Comparison of ENCODE assay signal across 8 cellular contexts in the genomic region with DNA sequence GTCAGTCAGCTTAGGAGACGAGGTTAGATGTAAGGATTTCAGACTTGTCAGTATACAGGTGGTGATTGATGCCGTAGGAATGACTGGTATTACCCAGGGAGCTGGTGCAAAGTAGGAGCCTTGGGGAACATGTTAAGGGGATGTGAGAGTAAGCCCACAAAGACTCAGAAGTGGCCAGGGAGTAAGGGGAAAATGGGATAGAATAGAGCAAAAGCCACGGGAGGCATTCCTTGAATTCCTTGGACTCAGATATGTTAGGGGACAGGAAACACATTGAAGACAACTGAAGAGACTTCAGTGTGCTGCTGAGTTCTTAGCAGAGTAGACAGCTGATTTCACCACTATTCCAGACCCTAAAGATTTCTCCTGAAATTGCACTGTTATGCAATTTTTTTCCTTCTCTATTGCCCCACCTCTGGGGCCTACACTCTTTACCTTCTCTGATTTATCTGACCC. TPM values are rescaled to one million over a fixed set of nuclear protein-coding genes. Genes with fewer than 3 reads are reported as not detected.
DNase-seq lines count a peak whose midpoint lies in the region; ATAC-seq and TF ChIP-seq lines count a peak whose summit lies in the region.

No MANE protein-coding gene starts in this region.

- no peak for DNase-seq in activated CD4-positive, alpha-beta T cell treated with anti-CD3 and anti-CD28 coated beads for 36 hours
- no peak for DNase-seq in activated CD4-positive, alpha-beta T cell treated with anti-CD3 and anti-CD28 coated beads, Interleukin-2, amount 50 U/mL, for 4 hours
- DNase-seq in fibroblast of lung (ENCODE audit: low read depth in 2 of 2): peak; percentile 31 to 87
- peak; percentile 87 for DNase-seq in renal cortical epithelial cell (ENCODE audit: low read depth)
- no peak for DNase-seq in NK-92 (lab: John Stamatoyannopoulos, UW; ENCODE audit: unreplicated experiment)
- DNase-seq in hippocampal formation (lab: John Stamatoyannopoulos, UW): no peak

- POLR2A ChIA-PET in activated CD4-positive, alpha-beta T cell treated with anti-CD3 and anti-CD28 coated beads for 36 hours (lab: Charles Lee): interaction anchor here (0.7 to 4.3 kb wide), 4 partner anchors 9 to 33 kb away, joined by 3 to 24 read pairs (median 4); a partner anchor contains a TSS

- no peaks in the 10 kb centered on the region for H3K27me3 Mint-ChIP-seq in activated CD4-positive, alpha-beta T cell treated with anti-CD3 and anti-CD28 coated beads for 36 hours

- no peaks in the 10 kb centered on the region for H3K9me3 Mint-ChIP-seq in activated CD4-positive, alpha-beta T cell treated with anti-CD3 and anti-CD28 coated beads for 36 hours (ENCODE audit: low read depth)

- peaks cover 23% of the 10 kb centered on the region for H3K4me1 Mint-ChIP-seq in activated CD4-positive, alpha-beta T cell treated with anti-CD3 and anti-CD28 coated beads for 36 hours

- no peak for TF ChIP-seq CTCF in fibroblast of lung (conservative IDR thresholded peaks at IDR 0.05 in 1 of 2, IDR thresholded peaks at IDR 0.05 in 1 of 2; ENCODE audit: low read depth in 1 of 2, low read length in 2 of 2)

- H3K27ac ChIP-seq in fibroblast of lung (ENCODE audit: insufficient read depth, low read length): peak overlapping the region; percentile 89

- H3K27me3 ChIP-seq in fibroblast of lung (ENCODE audit: control insufficient read depth, insufficient read depth, low read length): no peaks in the 10 kb centered on the region

- no peak overlapping the region for H2AFZ ChIP-seq in fibroblast of lung (ENCODE audit: low read length)

- ATAC-seq in activated CD4-positive, alpha-beta T cell treated with anti-CD3 and anti-CD28 coated beads for 36 hours: no peak
- peak; percentile 13 for ATAC-seq in SK-N-SH treated with all-trans-retinoic acid at 6 μM for 48 hours
- no peak for ATAC-seq in GM19035 (IDR thresholded peaks at IDR 0.05; ENCODE audit: unreplicated experiment)

- peak overlapping the region; percentile 94 for H3K27ac Mint-ChIP-seq in activated CD4-positive, alpha-beta T cell treated with anti-CD3 and anti-CD28 coated beads for 36 hours

- H3K36me3 ChIP-seq in fibroblast of lung (ENCODE audit: control insufficient read depth, insufficient read depth, low read length): peaks cover 10% of the 10 kb centered on the region

- CTCF ChIA-PET in activated CD4-positive, alpha-beta T cell treated with anti-CD3 and anti-CD28 coated beads for 36 hours (lab: Charles Lee): interaction anchor here (0.7 to 1.9 kb wide), 7 partner anchors 27 to 1107 kb away, joined by 3 to 7 read pairs (median 4); a partner anchor contains a TSS

- H3K36me3 Mint-ChIP-seq in activated CD4-positive, alpha-beta T cell treated with anti-CD3 and anti-CD28 coated beads for 36 hours (ENCODE audit: low read depth): peaks cover 51% of the 10 kb centered on the region

- peak overlapping the region; percentile 90 for H3K4me2 ChIP-seq in fibroblast of lung (ENCODE audit: extremely low read depth, insufficient read depth, low read length)

- H3K9me3 ChIP-seq in fibroblast of lung (ENCODE audit: control insufficient read depth, insufficient read depth, low read depth, low read length): no peaks in the 10 kb centered on the region

- H3K9ac ChIP-seq in fibroblast of lung (ENCODE audit: insufficient read depth, low read length): no peak overlapping the region

- H3K4me3 ChIP-seq in fibroblast of lung (replicated peaks in 1 of 4; ENCODE audit: control extremely low read depth in 1 of 4, insufficient read depth in 1 of 4, low read depth in 3 of 4, low read length in 4 of 4): peak overlapping the region; percentile 44 to 83 (median 60)

- peak overlapping the region; percentile 95 for H3K4me3 Mint-ChIP-seq in activated CD4-positive, alpha-beta T cell treated with anti-CD3 and anti-CD28 coated beads for 36 hours

- peaks cover 24% of the 10 kb centered on the region for H3K4me1 ChIP-seq in fibroblast of lung (ENCODE audit: control insufficient read depth, extremely low read depth, insufficient read depth, low read length)

- H3K79me2 ChIP-seq in fibroblast of lung (ENCODE audit: control insufficient read depth, insufficient read depth, low read length): peaks cover 9% of the 10 kb centered on the region

- intact Hi-C loops in activated CD4-positive, alpha-beta T cell treated with anti-CD3 and anti-CD28 coated beads for 36 hours (cut with DNase I, micrococcal nuclease): loop anchor here in 1 of 2 experiments (1.0 to 2.0 kb wide), 2 partner anchors 33 to 70 kb away; a partner anchor contains a TSS

- H4K20me1 ChIP-seq in fibroblast of lung (ENCODE audit: control insufficient read depth, extremely low read depth, insufficient read depth, low read length): no peaks in the 10 kb centered on the region

TF ChIP-seq in SK-N-SH treated with all-trans-retinoic acid at 6 μM for 48 hours, 23 proteins besides CTCF, POLR2A, EP300 and RAD21:
- TF ChIP-seq PPARA (CRISPR knock-in tag; IDR thresholded peaks at IDR 0.05; ENCODE audit: borderline replicate concordance): no peak
- TF ChIP-seq ISL1 (CRISPR knock-in tag; IDR thresholded peaks at IDR 0.05): no peak
- TF ChIP-seq OSR1 (CRISPR knock-in tag; IDR thresholded peaks at IDR 0.05): no peak

RNA-seq across cellular contexts. Expression of a gene that starts 1.2 kb away (rescaled TPM):
- total RNA-seq in activated CD4-positive, alpha-beta T cell treated with anti-CD3 and anti-CD28 coated beads for 36 hours: 10 to 100 TPM; 55.0 to 82.1 TPM
- 37.5 and 121 TPM in 2 replicates for total RNA-seq in fibroblast of lung
- polyA plus RNA-seq in fibroblast of lung: 108 TPM in 2 replicates
- polyA plus RNA-seq in fibroblast of lung (2012): 75.5 and 94.2 TPM in 2 replicates
- polyA minus RNA-seq in fibroblast of lung (ENCODE audit: low replicate concordance): 17.6 and 35.0 TPM in 2 replicates
- 17.4 and 140 TPM in 2 replicates for total RNA-seq in renal cortical epithelial cell

RNA-seq across cellular contexts. Expression of a gene that starts 28.8 kb away (rescaled TPM):
- total RNA-seq in activated CD4-positive, alpha-beta T cell treated with anti-CD3 and anti-CD28 coated beads for 36 hours: 100 to 1,000 TPM; 358 to 496 TPM
- total RNA-seq in fibroblast of lung (200 and 231 TPM in 2 replicates), renal cortical epithelial cell (309 and 384 TPM in 2 replicates)
- polyA plus RNA-seq in fibroblast of lung: 142 and 163 TPM in 2 replicates
- 143 and 217 TPM in 2 replicates for polyA plus RNA-seq in fibroblast of lung (2012)
- 57.2 and 101 TPM in 2 replicates for polyA minus RNA-seq in fibroblast of lung (ENCODE audit: low replicate concordance)

RNA-seq across cellular contexts. Expression of a gene that starts 29.6 kb away (rescaled TPM):
- 10 to 100 TPM; 83.7 to 84.4 TPM for total RNA-seq in activated CD4-positive, alpha-beta T cell treated with anti-CD3 and anti-CD28 coated beads for 36 hours
- total RNA-seq in fibroblast of lung (80.4 and 82.7 TPM in 2 replicates), renal cortical epithelial cell (64.8 and 127 TPM in 2 replicates)
- polyA plus RNA-seq in fibroblast of lung: 87.1 and 101 TPM in 2 replicates
- 87.8 and 94.7 TPM in 2 replicates for polyA plus RNA-seq in fibroblast of lung (2012)
- 32.2 and 33.7 TPM in 2 replicates for polyA minus RNA-seq in fibroblast of lung (ENCODE audit: low replicate concordance)

RNA-seq across cellular contexts. Expression of a gene that starts 33.3 kb away (rescaled TPM):
- 10 to 100 TPM; 87.2 to 91.5 TPM for total RNA-seq in activated CD4-positive, alpha-beta T cell treated with anti-CD3 and anti-CD28 coated beads for 36 hours
- total RNA-seq in fibroblast of lung (124 and 137 TPM in 2 replicates), renal cortical epithelial cell (135 and 146 TPM in 2 replicates)
- 52.7 and 63.0 TPM in 2 replicates for polyA plus RNA-seq in fibroblast of lung
- polyA plus RNA-seq in fibroblast of lung (2012): 66.4 and 70.6 TPM in 2 replicates
- 9.4 and 15.1 TPM in 2 replicates for polyA minus RNA-seq in fibroblast of lung (ENCODE audit: low replicate concordance)

RNA-seq across cellular contexts. Expression of a gene that starts 39.4 kb away (rescaled TPM):
- under 1 TPM; 0.11 TPM for total RNA-seq in activated CD4-positive, alpha-beta T cell treated with anti-CD3 and anti-CD28 coated beads for 36 hours
- total RNA-seq in fibroblast of lung (not detected in 2 replicates), renal cortical epithelial cell (not detected in 2 replicates)
- polyA plus RNA-seq in fibroblast of lung: 0.09 TPM in 1 of 2 replicates, not detected in the other
- 0.12 TPM in 1 of 2 replicates, not detected in the other for polyA plus RNA-seq in fibroblast of lung (2012)
- not detected in 2 replicates for polyA minus RNA-seq in fibroblast of lung (ENCODE audit: low replicate concordance)

Comparison
In these comparisons a context has a peak if more than half of its experiments do, and no peak if none do; other contexts are left out.
1. DNase-seq: peak in fibroblast of lung (2 of 2) and renal cortical epithelial cell (single experiment); none in activated CD4-positive, alpha-beta T cell treated with anti-CD3 and anti-CD28 coated beads for 36 hours (single experiment), activated CD4-positive, alpha-beta T cell treated with anti-CD3 and anti-CD28 coated beads, Interleukin-2, amount 50 U/mL, for 4 hours (0 of 2), NK-92 (single experiment) and hippocampal formation (0 of 2).